Comparison of ENCODE assay signal across 8 cellular contexts in genomic region chr15:88274534-88275460, GRCh38. TPM values are rescaled to one million over a fixed set of nuclear protein-coding genes. Genes with fewer than 3 reads are reported as not detected.
DNase-seq lines count a peak whose midpoint lies in the region; ATAC-seq and TF ChIP-seq lines count a peak whose summit lies in the region.

No MANE protein-coding gene starts in this region.

- H3K9ac ChIP-seq in fibroblast of lung (ENCODE audit: insufficient read depth, low read length) (no peak overlapping the region), neural progenitor cell (no peak overlapping the region)

- H3K9me3 ChIP-seq in fibroblast of lung (ENCODE audit: control insufficient read depth, insufficient read depth, low read depth, low read length) (no peaks in the 10 kb centered on the region), neural progenitor cell (ENCODE audit: low read depth) (no peaks in the 10 kb centered on the region), thyroid gland (no peaks in the 10 kb centered on the region)

- H3K27ac Mint-ChIP-seq in neural progenitor cell = no peak overlapping the region

- H3K4me1 Mint-ChIP-seq in neural progenitor cell = peaks cover 2% of the 10 kb centered on the region

- no peak for TF ChIP-seq POLR2A in thyroid gland (IDR thresholded peaks at IDR 0.05)

- H3F3A ChIP-seq in neural progenitor cell (ENCODE audit: low read depth) = no peaks in the 10 kb centered on the region

- H3K9me3 Mint-ChIP-seq in neural progenitor cell = no peaks in the 10 kb centered on the region

- H4K20me1 ChIP-seq in fibroblast of lung (ENCODE audit: control insufficient read depth, extremely low read depth, insufficient read depth, low read length) (no peaks in the 10 kb centered on the region), neural progenitor cell (ENCODE audit: low read depth) (no peaks in the 10 kb centered on the region)

- H2AFZ ChIP-seq in fibroblast of lung (ENCODE audit: low read length) = no peak overlapping the region
- no peak overlapping the region for H2AFZ ChIP-seq in neural progenitor cell (replicated peaks)

- H3K36me3 ChIP-seq in fibroblast of lung (ENCODE audit: control insufficient read depth, insufficient read depth, low read length) (no peaks in the 10 kb centered on the region), neural progenitor cell (no peaks in the 10 kb centered on the region), thyroid gland (no peaks in the 10 kb centered on the region)

- 40 to 47% methylated on average over 11 of the region's 11 CpGs for WGBS in thyroid gland, 2 donors

- H3K4me3 Mint-ChIP-seq in neural progenitor cell = no peak overlapping the region

- H3K4me1 ChIP-seq in fibroblast of lung (ENCODE audit: control insufficient read depth, extremely low read depth, insufficient read depth, low read length) (no peaks in the 10 kb centered on the region), neural progenitor cell (no peaks in the 10 kb centered on the region), thyroid gland (no peaks in the 10 kb centered on the region)

- intact Hi-C loops in thyroid gland (cut with DNase I) = no loop called here

- DNase-seq in 8988T (peak; percentile 63), GM12865 (ENCODE audit: low read depth) (peak; percentile 62), NCI-H526 treated with DMSO at 0.1 percent for 48 hours (lab: John Stamatoyannopoulos, UW) (peak; percentile 16), fibroblast of lung (ENCODE audit: low read depth in 2 of 2) (peak; percentile 35 to 46), neural progenitor cell (ENCODE audit: low spot score) (peak; percentile 81), thyroid gland (peak; percentile 55 to 59)
- DNase-seq in activated T-cell treated with anti-CD3 and anti-CD28 coated beads, Interleukin-2, amount 50 U/mL, for 1 hour = peak; percentile 57

- TF ChIP-seq CTCF in GM12865 (IDR thresholded peaks at IDR 0.05; ENCODE audit: insufficient read depth, low read depth, low read length, missing control alignments) (peak; percentile 89), fibroblast of lung (conservative IDR thresholded peaks at IDR 0.05 in 1 of 2, IDR thresholded peaks at IDR 0.05 in 1 of 2; ENCODE audit: low read depth in 1 of 2, low read length in 2 of 2) (peak; percentile 85 to 89), neural progenitor cell (IDR thresholded peaks at IDR 0.05) (peak; percentile 86), thyroid gland (IDR thresholded peaks at IDR 0.05) (peak; percentile 55 to 84 (median 63))

- peaks cover 13% of the 10 kb centered on the region for H3K27me3 Mint-ChIP-seq in neural progenitor cell (ENCODE audit: insufficient read depth, low read depth)

- H3K4me3 ChIP-seq in GM12865 (ENCODE audit: low read depth, low read length) (no peak overlapping the region), fibroblast of lung (replicated peaks in 1 of 4; ENCODE audit: control extremely low read depth in 1 of 4, insufficient read depth in 1 of 4, low read depth in 3 of 4, low read length in 4 of 4) (no peak overlapping the region), neural progenitor cell (no peak overlapping the region), thyroid gland (replicated peaks in 1 of 3) (no peak overlapping the region)

- H3K79me2 ChIP-seq in fibroblast of lung (ENCODE audit: control insufficient read depth, insufficient read depth, low read length) (no peaks in the 10 kb centered on the region), neural progenitor cell (ENCODE audit: low read depth) (no peaks in the 10 kb centered on the region)

- H3K4me2 ChIP-seq in fibroblast of lung (ENCODE audit: extremely low read depth, insufficient read depth, low read length) (no peak overlapping the region), neural progenitor cell (no peak overlapping the region)

- peak; percentile 91 for ATAC-seq in HG02870 (IDR thresholded peaks at IDR 0.05; ENCODE audit: unreplicated experiment)

- no peaks in the 10 kb centered on the region for H3K36me3 Mint-ChIP-seq in neural progenitor cell

- H3K27ac ChIP-seq in fibroblast of lung (ENCODE audit: insufficient read depth, low read length) (no peak overlapping the region), neural progenitor cell (no peak overlapping the region), thyroid gland (no peak overlapping the region)

- no peaks in the 10 kb centered on the region for H3K27me3 ChIP-seq in fibroblast of lung (ENCODE audit: control insufficient read depth, insufficient read depth, low read length)
- H3K27me3 ChIP-seq in neural progenitor cell = peaks cover 26% of the 10 kb centered on the region
- H3K27me3 ChIP-seq in thyroid gland = no peaks in the 10 kb centered on the region

RNA-seq across cellular contexts. Expression of gene NTRK3, which starts 18.3 kb away (rescaled TPM):
- total RNA-seq in fibroblast of lung = 0.77 TPM in 1 of 2 replicates, not detected in the other
- polyA plus RNA-seq in fibroblast of lung = 0.06 and 0.17 TPM in 2 replicates
- 0.09 and 0.51 TPM in 2 replicates for polyA plus RNA-seq in fibroblast of lung (2012)
- polyA minus RNA-seq in fibroblast of lung (ENCODE audit: low replicate concordance) = 8.2 TPM in 1 of 2 replicates, not detected in the other
- total RNA-seq in neural progenitor cell (ENCODE audit: low replicate concordance) = 2.0 and 2.4 TPM in 2 replicates
- 1 to 10 TPM in 3 of 4 donors, under 1 TPM in 1; 0.94 to 3.2 (median 1.8) TPM for total RNA-seq in thyroid gland

Comparison
In these comparisons a context has a peak if more than half of its experiments do, and no peak if none do; other contexts are left out.
1. DNase-seq: peak in every context shown above with its lines; median percentile 81 in neural progenitor cell; 63 in 8988T; 62 in GM12865; 57 in activated T-cell treated with anti-CD3 and anti-CD28 coated beads, Interleukin-2, amount 50 U/mL, for 1 hour; 57 in thyroid gland; 40 in fibroblast of lung; 16 in NCI-H526 treated with DMSO at 0.1 percent for 48 hours.